5 cellular contexts compared by ENCODE assay signal in the genomic region with DNA sequence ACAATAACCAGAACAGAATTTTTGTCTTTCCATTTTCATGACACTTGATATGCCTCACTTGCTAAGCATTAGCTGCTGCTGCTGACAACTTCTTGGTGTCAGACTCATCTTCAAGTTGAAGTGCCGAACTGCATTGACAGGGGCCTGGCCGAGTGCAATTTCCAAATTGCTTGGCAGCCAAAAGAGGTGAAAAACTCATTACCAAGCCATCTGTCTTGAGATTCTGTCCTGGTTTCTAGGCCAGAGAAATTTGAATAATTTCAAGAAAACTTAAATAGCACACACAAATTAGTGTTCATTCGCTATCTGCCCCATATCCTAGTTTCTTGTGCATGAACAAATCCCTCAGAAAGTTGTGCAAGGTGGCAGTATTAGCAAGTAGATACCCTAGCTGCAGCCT.
"Had no signal": no experiment of that assay in that cellular context is flagged by ENCODE, and none has a peak within 500 bp of the region (broad histone marks: within the 10 kb centered on the region; RNA-seq: fewer than 3 reads in every experiment).

No MANE protein-coding gene starts in this region.

- H3K9me3 Mint-ChIP-seq: GM23338, H9 had no signal

- H3K27ac Mint-ChIP-seq: H9 had no signal

- H3K4me3 Mint-ChIP-seq: GM23338, H9 had no signal

- DNase-seq: H9, HCEC 1CT, IMR-90 had no signal

- ATAC-seq: GM23338, K562 had no signal
